ENCODE assay signal across 16 cellular contexts in the genomic region with DNA sequence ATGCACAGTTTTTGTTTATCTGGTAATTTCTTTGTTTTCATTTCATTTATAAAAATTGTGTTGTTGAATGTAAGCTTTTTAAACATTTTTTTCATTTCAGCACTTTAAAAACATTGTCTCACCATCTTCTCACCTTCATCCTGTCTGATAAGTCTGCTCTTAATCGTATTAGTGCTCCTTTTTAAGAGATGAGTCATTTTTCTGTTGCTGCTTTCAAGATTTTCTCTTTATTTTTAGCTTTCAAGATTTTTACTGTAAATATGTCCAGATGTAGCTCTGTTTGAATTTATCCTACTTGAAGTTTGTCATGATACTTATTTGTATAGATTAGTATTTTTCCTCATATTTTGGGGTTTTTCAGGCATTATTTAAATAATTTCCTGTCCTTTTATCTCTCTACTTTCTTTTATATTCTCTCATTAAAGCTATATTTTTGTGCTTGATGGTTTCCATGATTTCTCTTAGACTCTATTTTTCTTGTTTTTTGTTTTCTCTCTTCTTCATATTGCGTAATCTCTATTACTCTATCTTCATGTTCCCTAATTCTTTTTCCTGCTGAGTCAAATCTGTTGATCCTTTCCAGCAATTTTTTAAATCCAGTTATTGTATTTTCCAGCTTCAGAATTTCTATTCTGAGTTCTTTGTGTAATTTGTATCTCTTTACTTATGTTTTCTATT.
DNase-seq lines count a peak whose midpoint lies in the region; FAIRE-seq and TF ChIP-seq lines count a peak whose summit lies in the region.
"Had no signal": no experiment of that assay in that cellular context is flagged by ENCODE, and none has a peak within 500 bp of the region (broad histone marks: within the 10 kb centered on the region; RNA-seq: fewer than 3 reads in every experiment).

No MANE protein-coding gene starts in this region.

- no peak overlapping the region for H4K8ac ChIP-seq in H1 (ENCODE audit: extremely low read depth, insufficient read depth, low read length)

- H3K4me1 Mint-ChIP-seq in HFFc6 (ENCODE audit: low read depth), result peaks cover 24% of the 10 kb centered on the region
- H3K4me1 Mint-ChIP-seq: CD14-positive monocyte had no signal

- DNase-seq in HFFc6, result no peak
- DNase-seq in NCI-H82 treated with DMSO at 0.1 percent for 48 hours (lab: John Stamatoyannopoulos, UW; ENCODE audit: unreplicated experiment), result peak; percentile 2
- no peak for DNase-seq in H1 (ENCODE audit: low read depth in 1 of 2, low spot score in 2 of 2)
- DNase-seq in cerebellum (ENCODE audit: low spot score), result no peak
- no peak for DNase-seq in NCI-H1694 (lab: John Stamatoyannopoulos, UW)
- DNase-seq in ovary, result no peak
- DNase-seq: CD8-positive, alpha-beta T cell; COR-L47; DND-41; GF-D8; HCEC 1CT had no signal

- no peaks in the 10 kb centered on the region for H3K27me3 ChIP-seq in H1 (replicated peaks in 1 of 4; ENCODE audit: control insufficient read depth in 3 of 4, extremely low read depth in 1 of 4, insufficient read depth in 3 of 4, low read length in 3 of 4)
- H3K27me3 ChIP-seq in ovary, result no peaks in the 10 kb centered on the region

- H3K4me1 ChIP-seq in H1 (replicated peaks in 1 of 4; ENCODE audit: control insufficient read depth in 3 of 4, insufficient read depth in 4 of 4, low read length in 3 of 4) (no peaks in the 10 kb centered on the region), ovary (ENCODE audit: insufficient read depth) (no peaks in the 10 kb centered on the region)
- H3K4me1 ChIP-seq: A549 had no signal

- no peaks in the 10 kb centered on the region for H3K79me2 ChIP-seq in H1 (ENCODE audit: control insufficient read depth in 1 of 2, insufficient read depth in 2 of 2, low read length in 2 of 2)

- H3K4me3 ChIP-seq in H1 (ENCODE audit: extremely low read depth in 1 of 4, insufficient read depth in 2 of 4, low read depth in 3 of 4, low read length in 4 of 4) (no peak overlapping the region), ovary (no peak overlapping the region)
- H3K4me3 ChIP-seq: A549 had no signal

- H3K9me3 ChIP-seq in H1 (ENCODE audit: insufficient read depth in 2 of 2, low read depth in 1 of 2, low read length in 1 of 2) (no peaks in the 10 kb centered on the region; a peak in 1 of 4 replicates), ovary (no peaks in the 10 kb centered on the region)
- H3K9me3 ChIP-seq: A549 had no signal

- H4K91ac ChIP-seq in H1 (replicated peaks; ENCODE audit: insufficient read length, low read length), result no peak overlapping the region

- H3K9ac ChIP-seq in H1 (replicated peaks in 1 of 4; ENCODE audit: extremely low read depth in 1 of 4, low read depth in 3 of 4, low read length in 3 of 4), result no peak overlapping the region

- POLR2A ChIA-PET in H1 (lab: Charles Lee; ENCODE audit: partially characterized antibody), result no interaction called here

- no peak overlapping the region for H2AFZ ChIP-seq in H1 (ENCODE audit: low read length)

- no peaks in the 10 kb centered on the region for H3K36me3 ChIP-seq in H1 (ENCODE audit: control insufficient read depth in 2 of 4, insufficient read depth in 4 of 4, low read length in 3 of 4)
- H3K36me3 ChIP-seq in ovary, result no peaks in the 10 kb centered on the region

- no peak overlapping the region for H2BK120ac ChIP-seq in H1 (replicated peaks; ENCODE audit: low read depth, low read length)

- no peak overlapping the region for H2BK15ac ChIP-seq in H1 (ENCODE audit: low read length)

- no peak for FAIRE-seq in H1 (lab: Jason Lieb, UNC)
- FAIRE-seq: A549, D721Med, GM19239 had no signal

- no peaks in the 10 kb centered on the region for H4K20me1 ChIP-seq in H1 (replicated peaks in 1 of 2; ENCODE audit: control insufficient read depth in 1 of 2, insufficient read depth in 2 of 2, low read length in 2 of 2)

- H2BK12ac ChIP-seq in H1 (ENCODE audit: low read depth, low read length), result no peak overlapping the region

- TF ChIP-seq EP300 in H1 (IDR thresholded peaks at IDR 0.05; ENCODE audit: borderline replicate concordance in 1 of 2, low read depth in 2 of 2, low read length in 2 of 2) (no peak), ovary (IDR thresholded peaks at IDR 0.05) (no peak)

- no peak overlapping the region for H3K27ac ChIP-seq in H1 (ENCODE audit: low read depth, low read length)
- H3K27ac ChIP-seq in ovary, result no peak overlapping the region
- H3K27ac ChIP-seq: A549, HL-60 had no signal

- CTCF ChIA-PET in H1 (lab: Charles Lee; ENCODE audit: partially characterized antibody), result interaction anchor here (0.6 kb wide), 1 partner anchor 864 kb away, joined by 3 read pairs; no protein-coding TSS in a partner anchor

- no peak for TF ChIP-seq CTCF in HFFc6 (IDR thresholded peaks at IDR 0.05)
- no peak for TF ChIP-seq CTCF in H1 (IDR thresholded peaks at IDR 0.05; ENCODE audit: control extremely low read depth in 1 of 3, insufficient read depth in 1 of 3, low read depth in 1 of 3, low read length in 3 of 3)
- TF ChIP-seq CTCF in ovary (IDR thresholded peaks at IDR 0.05), result no peak

- no peak overlapping the region for H3K18ac ChIP-seq in H1 (ENCODE audit: extremely low read depth, low read length)

- H3K27ac Mint-ChIP-seq in HFFc6, result peak overlapping the region; percentile 10
- H3K27ac Mint-ChIP-seq: CD14-positive monocyte; CD8-positive, alpha-beta T cell had no signal

- WGBS in H1 (ENCODE audit: extremely low coverage in 1 of 2, insufficient coverage in 1 of 2, insufficient read length in 1 of 2, insufficient replicate concordance in 2 of 2, low coverage in 1 of 2, low lambda C conversion rate in 2 of 2, missing lambda C conversion rate in 1 of 2), 2 experiments, result 96% methylated on average over 2 of the region's 2 CpGs; no CpG with 5 or more reads in 1 of the 2 experiments
- WGBS in ovary, 3 donors, result 70 to 80% (median 71%) methylated on average over 2 of the region's 2 CpGs

- peak overlapping the region; percentile 5 for H3K4me3 Mint-ChIP-seq in HFFc6
- H3K4me3 Mint-ChIP-seq: CD8-positive, alpha-beta T cell had no signal

- H3K79me1 ChIP-seq in H1 (ENCODE audit: low read depth, low read length), result no peaks in the 10 kb centered on the region

- no peak overlapping the region for H2BK20ac ChIP-seq in H1 (ENCODE audit: low read length)

- no peak overlapping the region for H3K23ac ChIP-seq in H1 (ENCODE audit: insufficient read length)

- TF ChIP-seq POLR2A in H1 (IDR thresholded peaks at IDR 0.05; ENCODE audit: control extremely low read depth in 1 of 2, low read depth in 2 of 2, low read length in 2 of 2) (no peak), ovary (IDR thresholded peaks at IDR 0.05) (no peak)

- H3K23me2 ChIP-seq in H1 (ENCODE audit: low read depth, low read length), result no peaks in the 10 kb centered on the region

- no peak overlapping the region for H3K4me2 ChIP-seq in H1 (ENCODE audit: insufficient read depth in 1 of 2, low read depth in 2 of 2, low read length in 2 of 2)
- H3K4me2 ChIP-seq: A549 had no signal

- H3K9me3 Mint-ChIP-seq in HFFc6, result peaks cover 6% of the 10 kb centered on the region; the same call in 1 of the 2 replicates

- no peaks in the 10 kb centered on the region for H3K27me3 Mint-ChIP-seq in HFFc6 (ENCODE audit: insufficient read depth)

- H3K4ac ChIP-seq in H1 (replicated peaks; ENCODE audit: insufficient read length, low read depth, low read length), result no peak overlapping the region

- intact Hi-C loops in ovary (cut with DNase I), result no loop called here

- no peak overlapping the region for H4K5ac ChIP-seq in H1 (ENCODE audit: insufficient read length, low read depth, low read length)

- H3K36me3 Mint-ChIP-seq in HFFc6 (ENCODE audit: low read depth), result peaks cover 12% of the 10 kb centered on the region; the same call in 1 of the 2 replicates
- H3K36me3 Mint-ChIP-seq: CD14-positive monocyte; CD8-positive, alpha-beta T cell had no signal

- no peak overlapping the region for H3K56ac ChIP-seq in H1 (replicated peaks; ENCODE audit: insufficient read length, low read depth, low read length)

- no peak overlapping the region for H2BK5ac ChIP-seq in H1 (ENCODE audit: low read depth, low read length)

- no peak overlapping the region for H3K14ac ChIP-seq in H1 (ENCODE audit: insufficient read length)

- H2AK5ac ChIP-seq in H1 (ENCODE audit: low read depth, low read length), result no peak overlapping the region

- TF ChIP-seq RAD21 in H1 (IDR thresholded peaks at IDR 0.05 in 1 of 2, conservative IDR thresholded peaks at IDR 0.05 in 1 of 2; ENCODE audit: low read depth in 2 of 2, low read length in 2 of 2), result no peak

TF ChIP-seq in H1, 55 proteins besides CTCF, POLR2A, EP300 and RAD21:
- peak; percentile 78; the same call in 1 of the 2 replicates for TF ChIP-seq CEBPB (IDR thresholded peaks at IDR 0.05; ENCODE audit: low read depth, low read length)
- no peak for TF ChIP-seq SP1 (IDR thresholded peaks at IDR 0.05; ENCODE audit: low read depth, low read length)
